ENCODE assay signal across 1 cellular context in the genomic region with DNA sequence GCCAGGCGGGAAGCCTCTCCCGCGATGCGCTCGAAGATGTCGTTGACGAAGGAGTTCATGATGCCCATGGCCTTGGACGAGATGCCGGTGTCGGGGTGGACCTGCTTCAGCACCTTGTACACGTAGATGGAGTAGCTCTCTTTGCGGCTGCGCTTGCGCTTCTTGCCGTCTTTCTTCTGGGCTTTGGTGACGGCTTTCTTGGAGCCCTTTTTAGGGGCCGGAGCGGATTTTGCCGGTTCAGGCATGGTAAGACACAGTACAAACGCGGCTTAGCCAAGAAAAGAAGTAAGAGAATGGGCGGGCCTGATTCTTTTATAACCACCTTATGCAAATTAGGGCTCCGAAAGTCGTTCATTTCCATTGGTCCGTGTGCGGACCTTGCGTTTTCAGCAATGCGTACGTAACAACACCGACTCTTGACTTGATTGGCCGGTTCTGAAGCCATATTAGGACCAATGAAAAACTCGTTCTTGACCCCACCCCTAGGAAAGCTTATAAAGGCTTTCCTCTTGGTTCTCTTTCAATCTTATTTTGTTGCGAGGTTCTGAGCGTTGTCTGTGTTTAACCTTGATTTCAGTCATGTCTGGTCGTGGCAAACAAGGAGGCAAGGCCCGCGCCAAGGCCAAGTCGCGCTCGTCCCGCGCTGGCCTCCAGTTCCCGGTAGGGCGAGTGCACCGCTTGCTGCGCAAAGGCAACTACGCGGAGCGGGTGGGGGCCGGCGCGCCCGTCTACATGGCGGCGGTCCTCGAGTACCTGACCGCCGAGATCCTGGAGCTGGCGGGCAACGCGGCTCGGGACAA.
TF ChIP-seq lines count a peak whose summit lies in the region.

No MANE protein-coding gene starts in this region.

TF ChIP-seq in K562, 482 proteins besides CTCF, POLR2A, EP300 and RAD21 (continued from another document and continues in another):
- no peak for TF ChIP-seq SAP30 (IDR thresholded peaks at IDR 0.05; ENCODE audit: borderline replicate concordance, insufficient read depth, low read depth, low read length, poor library complexity, severe bottlenecking)
- TF ChIP-seq, protein P1, sequence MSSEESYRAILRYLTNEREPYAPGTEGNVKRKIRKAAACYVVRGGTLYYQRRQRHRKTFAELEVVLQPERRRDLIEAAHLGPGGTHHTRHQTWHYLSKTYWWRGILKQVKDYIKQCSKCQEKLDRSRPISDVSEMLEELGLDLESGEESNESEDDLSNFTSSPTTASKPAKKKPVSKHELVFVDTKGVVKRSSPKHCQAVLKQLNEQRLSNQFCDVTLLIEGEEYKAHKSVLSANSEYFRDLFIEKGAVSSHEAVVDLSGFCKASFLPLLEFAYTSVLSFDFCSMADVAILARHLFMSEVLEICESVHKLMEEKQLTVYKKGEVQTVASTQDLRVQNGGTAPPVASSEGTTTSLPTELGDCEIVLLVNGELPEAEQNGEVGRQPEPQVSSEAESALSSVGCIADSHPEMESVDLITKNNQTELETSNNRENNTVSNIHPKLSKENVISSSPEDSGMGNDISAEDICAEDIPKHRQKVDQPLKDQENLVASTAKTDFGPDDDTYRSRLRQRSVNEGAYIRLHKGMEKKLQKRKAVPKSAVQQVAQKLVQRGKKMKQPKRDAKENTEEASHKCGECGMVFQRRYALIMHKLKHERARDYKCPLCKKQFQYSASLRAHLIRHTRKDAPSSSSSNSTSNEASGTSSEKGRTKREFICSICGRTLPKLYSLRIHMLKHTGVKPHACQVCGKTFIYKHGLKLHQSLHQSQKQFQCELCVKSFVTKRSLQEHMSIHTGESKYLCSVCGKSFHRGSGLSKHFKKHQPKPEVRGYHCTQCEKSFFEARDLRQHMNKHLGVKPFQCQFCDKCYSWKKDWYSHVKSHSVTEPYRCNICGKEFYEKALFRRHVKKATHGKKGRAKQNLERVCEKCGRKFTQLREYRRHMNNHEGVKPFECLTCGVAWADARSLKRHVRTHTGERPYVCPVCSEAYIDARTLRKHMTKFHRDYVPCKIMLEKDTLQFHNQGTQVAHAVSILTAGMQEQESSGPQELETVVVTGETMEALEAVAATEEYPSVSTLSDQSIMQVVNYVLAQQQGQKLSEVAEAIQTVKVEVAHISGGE (CRISPR knock-in tag; IDR thresholded peaks at IDR 0.05) = peak in 1 of 3 experiments; percentile 12; a peak in 1 of 6 replicates
- TF ChIP-seq, protein P2, sequence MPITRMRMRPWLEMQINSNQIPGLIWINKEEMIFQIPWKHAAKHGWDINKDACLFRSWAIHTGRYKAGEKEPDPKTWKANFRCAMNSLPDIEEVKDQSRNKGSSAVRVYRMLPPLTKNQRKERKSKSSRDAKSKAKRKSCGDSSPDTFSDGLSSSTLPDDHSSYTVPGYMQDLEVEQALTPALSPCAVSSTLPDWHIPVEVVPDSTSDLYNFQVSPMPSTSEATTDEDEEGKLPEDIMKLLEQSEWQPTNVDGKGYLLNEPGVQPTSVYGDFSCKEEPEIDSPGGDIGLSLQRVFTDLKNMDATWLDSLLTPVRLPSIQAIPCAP (CRISPR knock-in tag; IDR thresholded peaks at IDR 0.05; ENCODE audit: borderline replicate concordance) = no peak; the same call in 1 of the 2 replicates
- peak; percentile 55 for TF ChIP-seq EP400 (IDR thresholded peaks at IDR 0.05)
- TF ChIP-seq ATF7 (IDR thresholded peaks at IDR 0.05) = peak; percentile 63
- peak; percentile 30 for TF ChIP-seq ZNF146 (CRISPR knock-in tag; IDR thresholded peaks at IDR 0.05; ENCODE audit: unreplicated experiment)
- TF ChIP-seq, protein P3, sequence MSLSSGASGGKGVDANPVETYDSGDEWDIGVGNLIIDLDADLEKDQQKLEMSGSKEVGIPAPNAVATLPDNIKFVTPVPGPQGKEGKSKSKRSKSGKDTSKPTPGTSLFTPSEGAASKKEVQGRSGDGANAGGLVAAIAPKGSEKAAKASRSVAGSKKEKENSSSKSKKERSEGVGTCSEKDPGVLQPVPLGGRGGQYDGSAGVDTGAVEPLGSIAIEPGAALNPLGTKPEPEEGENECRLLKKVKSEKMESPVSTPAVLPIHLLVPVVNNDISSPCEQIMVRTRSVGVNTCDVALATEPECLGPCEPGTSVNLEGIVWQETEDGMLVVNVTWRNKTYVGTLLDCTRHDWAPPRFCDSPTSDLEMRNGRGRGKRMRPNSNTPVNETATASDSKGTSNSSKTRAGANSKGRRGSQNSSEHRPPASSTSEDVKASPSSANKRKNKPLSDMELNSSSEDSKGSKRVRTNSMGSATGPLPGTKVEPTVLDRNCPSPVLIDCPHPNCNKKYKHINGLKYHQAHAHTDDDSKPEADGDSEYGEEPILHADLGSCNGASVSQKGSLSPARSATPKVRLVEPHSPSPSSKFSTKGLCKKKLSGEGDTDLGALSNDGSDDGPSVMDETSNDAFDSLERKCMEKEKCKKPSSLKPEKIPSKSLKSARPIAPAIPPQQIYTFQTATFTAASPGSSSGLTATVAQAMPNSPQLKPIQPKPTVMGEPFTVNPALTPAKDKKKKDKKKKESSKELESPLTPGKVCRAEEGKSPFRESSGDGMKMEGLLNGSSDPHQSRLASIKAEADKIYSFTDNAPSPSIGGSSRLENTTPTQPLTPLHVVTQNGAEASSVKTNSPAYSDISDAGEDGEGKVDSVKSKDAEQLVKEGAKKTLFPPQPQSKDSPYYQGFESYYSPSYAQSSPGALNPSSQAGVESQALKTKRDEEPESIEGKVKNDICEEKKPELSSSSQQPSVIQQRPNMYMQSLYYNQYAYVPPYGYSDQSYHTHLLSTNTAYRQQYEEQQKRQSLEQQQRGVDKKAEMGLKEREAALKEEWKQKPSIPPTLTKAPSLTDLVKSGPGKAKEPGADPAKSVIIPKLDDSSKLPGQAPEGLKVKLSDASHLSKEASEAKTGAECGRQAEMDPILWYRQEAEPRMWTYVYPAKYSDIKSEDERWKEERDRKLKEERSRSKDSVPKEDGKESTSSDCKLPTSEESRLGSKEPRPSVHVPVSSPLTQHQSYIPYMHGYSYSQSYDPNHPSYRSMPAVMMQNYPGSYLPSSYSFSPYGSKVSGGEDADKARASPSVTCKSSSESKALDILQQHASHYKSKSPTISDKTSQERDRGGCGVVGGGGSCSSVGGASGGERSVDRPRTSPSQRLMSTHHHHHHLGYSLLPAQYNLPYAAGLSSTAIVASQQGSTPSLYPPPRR (CRISPR knock-in tag; IDR thresholded peaks at IDR 0.05; ENCODE audit: borderline replicate concordance) = peak; percentile 76; the same call in 1 of the 2 replicates
- TF ChIP-seq ASH1L (IDR thresholded peaks at IDR 0.05; ENCODE audit: borderline replicate concordance, low read depth, partially characterized antibody) = peak; percentile 64
- peak; percentile 16; the same call in 1 of the 2 replicates for TF ChIP-seq TOE1 (IDR thresholded peaks at IDR 0.05; ENCODE audit: borderline replicate concordance)
- peak; percentile 92 for TF ChIP-seq TOE1 (CRISPR knock-in tag; IDR thresholded peaks at IDR 0.05; ENCODE audit: borderline replicate concordance, low read depth)
- TF ChIP-seq FOXM1 (IDR thresholded peaks at IDR 0.05; ENCODE audit: low read depth) = no peak
- TF ChIP-seq FOXM1 (CRISPR knock-in tag; IDR thresholded peaks at IDR 0.05; ENCODE audit: low read depth) = peak; percentile 84; the same call in 1 of the 2 replicates
- 0 out of 2 replicates have a peak, but pooled peaks have one; percentile 55 for TF ChIP-seq GATAD2A (IDR thresholded peaks at IDR 0.05)
- TF ChIP-seq MYBL2 (IDR thresholded peaks at IDR 0.05; ENCODE audit: low read depth) = no peak
- no peak for TF ChIP-seq MYBL2 (CRISPR knock-in tag; IDR thresholded peaks at IDR 0.05; ENCODE audit: borderline replicate concordance)
- 0 out of 2 replicates have a peak, but pooled peaks have one; percentile 21 for TF ChIP-seq BACH1 (tag; IDR thresholded peaks at IDR 0.05)
- TF ChIP-seq ZNF583 (CRISPR knock-in tag; IDR thresholded peaks at IDR 0.05) = no peak
- TF ChIP-seq MTA2 (IDR thresholded peaks at IDR 0.05; ENCODE audit: low read depth) = no peak
- TF ChIP-seq, protein P4, sequence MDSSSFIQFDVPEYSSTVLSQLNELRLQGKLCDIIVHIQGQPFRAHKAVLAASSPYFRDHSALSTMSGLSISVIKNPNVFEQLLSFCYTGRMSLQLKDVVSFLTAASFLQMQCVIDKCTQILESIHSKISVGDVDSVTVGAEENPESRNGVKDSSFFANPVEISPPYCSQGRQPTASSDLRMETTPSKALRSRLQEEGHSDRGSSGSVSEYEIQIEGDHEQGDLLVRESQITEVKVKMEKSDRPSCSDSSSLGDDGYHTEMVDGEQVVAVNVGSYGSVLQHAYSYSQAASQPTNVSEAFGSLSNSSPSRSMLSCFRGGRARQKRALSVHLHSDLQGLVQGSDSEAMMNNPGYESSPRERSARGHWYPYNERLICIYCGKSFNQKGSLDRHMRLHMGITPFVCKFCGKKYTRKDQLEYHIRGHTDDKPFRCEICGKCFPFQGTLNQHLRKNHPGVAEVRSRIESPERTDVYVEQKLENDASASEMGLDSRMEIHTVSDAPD (CRISPR knock-in tag; IDR thresholded peaks at IDR 0.05) = no peak
- TF ChIP-seq, protein P5, sequence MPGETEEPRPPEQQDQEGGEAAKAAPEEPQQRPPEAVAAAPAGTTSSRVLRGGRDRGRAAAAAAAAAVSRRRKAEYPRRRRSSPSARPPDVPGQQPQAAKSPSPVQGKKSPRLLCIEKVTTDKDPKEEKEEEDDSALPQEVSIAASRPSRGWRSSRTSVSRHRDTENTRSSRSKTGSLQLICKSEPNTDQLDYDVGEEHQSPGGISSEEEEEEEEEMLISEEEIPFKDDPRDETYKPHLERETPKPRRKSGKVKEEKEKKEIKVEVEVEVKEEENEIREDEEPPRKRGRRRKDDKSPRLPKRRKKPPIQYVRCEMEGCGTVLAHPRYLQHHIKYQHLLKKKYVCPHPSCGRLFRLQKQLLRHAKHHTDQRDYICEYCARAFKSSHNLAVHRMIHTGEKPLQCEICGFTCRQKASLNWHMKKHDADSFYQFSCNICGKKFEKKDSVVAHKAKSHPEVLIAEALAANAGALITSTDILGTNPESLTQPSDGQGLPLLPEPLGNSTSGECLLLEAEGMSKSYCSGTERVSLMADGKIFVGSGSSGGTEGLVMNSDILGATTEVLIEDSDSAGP (CRISPR knock-in tag; IDR thresholded peaks at IDR 0.05) = peak; percentile 67; the same call in 1 of the 2 replicates
- TF ChIP-seq, protein P6, sequence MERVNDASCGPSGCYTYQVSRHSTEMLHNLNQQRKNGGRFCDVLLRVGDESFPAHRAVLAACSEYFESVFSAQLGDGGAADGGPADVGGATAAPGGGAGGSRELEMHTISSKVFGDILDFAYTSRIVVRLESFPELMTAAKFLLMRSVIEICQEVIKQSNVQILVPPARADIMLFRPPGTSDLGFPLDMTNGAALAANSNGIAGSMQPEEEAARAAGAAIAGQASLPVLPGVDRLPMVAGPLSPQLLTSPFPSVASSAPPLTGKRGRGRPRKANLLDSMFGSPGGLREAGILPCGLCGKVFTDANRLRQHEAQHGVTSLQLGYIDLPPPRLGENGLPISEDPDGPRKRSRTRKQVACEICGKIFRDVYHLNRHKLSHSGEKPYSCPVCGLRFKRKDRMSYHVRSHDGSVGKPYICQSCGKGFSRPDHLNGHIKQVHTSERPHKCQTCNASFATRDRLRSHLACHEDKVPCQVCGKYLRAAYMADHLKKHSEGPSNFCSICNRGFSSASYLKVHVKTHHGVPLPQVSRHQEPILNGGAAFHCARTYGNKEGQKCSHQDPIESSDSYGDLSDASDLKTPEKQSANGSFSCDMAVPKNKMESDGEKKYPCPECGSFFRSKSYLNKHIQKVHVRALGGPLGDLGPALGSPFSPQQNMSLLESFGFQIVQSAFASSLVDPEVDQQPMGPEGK (CRISPR knock-in tag; IDR thresholded peaks at IDR 0.05; ENCODE audit: borderline replicate concordance) = no peak
- TF ChIP-seq ZC3H4 (CRISPR knock-in tag; IDR thresholded peaks at IDR 0.05; ENCODE audit: borderline replicate concordance) = peak; percentile 98
- TF ChIP-seq HMG20A (CRISPR knock-in tag; conservative IDR thresholded peaks at IDR 0.05) = no peak
- TF ChIP-seq, protein P7, sequence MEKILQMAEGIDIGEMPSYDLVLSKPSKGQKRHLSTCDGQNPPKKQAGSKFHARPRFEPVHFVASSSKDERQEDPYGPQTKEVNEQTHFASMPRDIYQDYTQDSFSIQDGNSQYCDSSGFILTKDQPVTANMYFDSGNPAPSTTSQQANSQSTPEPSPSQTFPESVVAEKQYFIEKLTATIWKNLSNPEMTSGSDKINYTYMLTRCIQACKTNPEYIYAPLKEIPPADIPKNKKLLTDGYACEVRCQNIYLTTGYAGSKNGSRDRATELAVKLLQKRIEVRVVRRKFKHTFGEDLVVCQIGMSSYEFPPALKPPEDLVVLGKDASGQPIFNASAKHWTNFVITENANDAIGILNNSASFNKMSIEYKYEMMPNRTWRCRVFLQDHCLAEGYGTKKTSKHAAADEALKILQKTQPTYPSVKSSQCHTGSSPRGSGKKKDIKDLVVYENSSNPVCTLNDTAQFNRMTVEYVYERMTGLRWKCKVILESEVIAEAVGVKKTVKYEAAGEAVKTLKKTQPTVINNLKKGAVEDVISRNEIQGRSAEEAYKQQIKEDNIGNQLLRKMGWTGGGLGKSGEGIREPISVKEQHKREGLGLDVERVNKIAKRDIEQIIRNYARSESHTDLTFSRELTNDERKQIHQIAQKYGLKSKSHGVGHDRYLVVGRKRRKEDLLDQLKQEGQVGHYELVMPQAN (IDR thresholded peaks at IDR 0.05; ENCODE audit: borderline replicate concordance) = peak; percentile 29; the same call in 1 of the 2 replicates
- TF ChIP-seq, protein P8, sequence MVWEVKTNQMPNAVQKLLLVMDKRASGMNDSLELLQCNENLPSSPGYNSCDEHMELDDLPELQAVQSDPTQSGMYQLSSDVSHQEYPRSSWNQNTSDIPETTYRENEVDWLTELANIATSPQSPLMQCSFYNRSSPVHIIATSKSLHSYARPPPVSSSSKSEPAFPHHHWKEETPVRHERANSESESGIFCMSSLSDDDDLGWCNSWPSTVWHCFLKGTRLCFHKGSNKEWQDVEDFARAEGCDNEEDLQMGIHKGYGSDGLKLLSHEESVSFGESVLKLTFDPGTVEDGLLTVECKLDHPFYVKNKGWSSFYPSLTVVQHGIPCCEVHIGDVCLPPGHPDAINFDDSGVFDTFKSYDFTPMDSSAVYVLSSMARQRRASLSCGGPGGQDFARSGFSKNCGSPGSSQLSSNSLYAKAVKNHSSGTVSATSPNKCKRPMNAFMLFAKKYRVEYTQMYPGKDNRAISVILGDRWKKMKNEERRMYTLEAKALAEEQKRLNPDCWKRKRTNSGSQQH (CRISPR knock-in tag; IDR thresholded peaks at IDR 0.05) = peak; percentile 70; the same call in 1 of the 2 replicates
- TF ChIP-seq RFX1 (IDR thresholded peaks at IDR 0.05) = no peak
- TF ChIP-seq, protein P9, sequence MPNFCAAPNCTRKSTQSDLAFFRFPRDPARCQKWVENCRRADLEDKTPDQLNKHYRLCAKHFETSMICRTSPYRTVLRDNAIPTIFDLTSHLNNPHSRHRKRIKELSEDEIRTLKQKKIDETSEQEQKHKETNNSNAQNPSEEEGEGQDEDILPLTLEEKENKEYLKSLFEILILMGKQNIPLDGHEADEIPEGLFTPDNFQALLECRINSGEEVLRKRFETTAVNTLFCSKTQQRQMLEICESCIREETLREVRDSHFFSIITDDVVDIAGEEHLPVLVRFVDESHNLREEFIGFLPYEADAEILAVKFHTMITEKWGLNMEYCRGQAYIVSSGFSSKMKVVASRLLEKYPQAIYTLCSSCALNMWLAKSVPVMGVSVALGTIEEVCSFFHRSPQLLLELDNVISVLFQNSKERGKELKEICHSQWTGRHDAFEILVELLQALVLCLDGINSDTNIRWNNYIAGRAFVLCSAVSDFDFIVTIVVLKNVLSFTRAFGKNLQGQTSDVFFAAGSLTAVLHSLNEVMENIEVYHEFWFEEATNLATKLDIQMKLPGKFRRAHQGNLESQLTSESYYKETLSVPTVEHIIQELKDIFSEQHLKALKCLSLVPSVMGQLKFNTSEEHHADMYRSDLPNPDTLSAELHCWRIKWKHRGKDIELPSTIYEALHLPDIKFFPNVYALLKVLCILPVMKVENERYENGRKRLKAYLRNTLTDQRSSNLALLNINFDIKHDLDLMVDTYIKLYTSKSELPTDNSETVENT (CRISPR knock-in tag; IDR thresholded peaks at IDR 0.05) = peak; percentile 97
